In the genomic region with DNA sequence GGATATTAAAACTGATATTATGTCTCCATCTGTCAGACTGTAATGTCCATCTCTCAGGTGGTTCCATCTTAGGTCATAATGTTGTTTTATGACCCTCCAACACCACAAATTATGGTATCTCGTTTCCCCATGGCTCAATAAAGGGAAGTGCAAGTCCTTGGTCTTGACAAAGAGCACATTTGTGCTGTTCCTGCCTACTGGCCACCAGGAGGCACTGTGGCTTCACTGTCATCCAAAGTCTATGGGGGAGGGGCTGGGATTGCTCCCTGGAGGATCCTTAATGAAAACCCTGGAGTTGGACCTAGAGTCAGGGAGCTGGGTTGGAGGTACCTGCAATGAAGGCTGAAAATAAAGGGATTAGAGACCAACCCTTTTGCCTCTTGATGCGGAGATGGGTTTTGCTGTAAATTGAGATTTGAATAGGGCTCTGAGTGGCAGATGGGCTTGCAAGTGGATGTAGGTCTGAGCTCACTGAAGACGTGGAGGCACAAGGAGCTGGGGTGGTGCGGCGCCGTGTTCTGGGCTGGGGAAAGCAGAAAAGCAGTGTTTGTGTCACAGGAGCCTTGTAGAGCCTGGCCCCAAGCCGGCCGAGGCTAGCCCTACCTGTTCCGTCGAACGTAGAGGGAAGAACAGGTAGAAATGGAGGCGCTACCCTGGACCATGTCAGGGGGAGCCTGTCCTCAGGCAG, we compare ENCODE assay signal across 8 cellular contexts.
DNase-seq lines count a peak whose midpoint lies in the region; ATAC-seq and TF ChIP-seq lines count a peak whose summit lies in the region.

No MANE protein-coding gene starts in this region.

- peak overlapping the region in 1 of 3 donors; percentile 33 for H3K27ac Mint-ChIP-seq in CD4-positive, CD25-positive, alpha-beta regulatory T cell

- no peaks in the 10 kb centered on the region for H3K36me3 Mint-ChIP-seq in CD4-positive, CD25-positive, alpha-beta regulatory T cell

- peak in 1 of 2 donors; percentile 35 for ATAC-seq in CD4-positive, CD25-positive, alpha-beta regulatory T cell (ENCODE audit: low read depth in 2 of 2)
- peak; percentile 29 for ATAC-seq in GM18511 (IDR thresholded peaks at IDR 0.05; ENCODE audit: unreplicated experiment)
- ATAC-seq in HG03039 (IDR thresholded peaks at IDR 0.05; ENCODE audit: unreplicated experiment): no peak

- TF ChIP-seq CTCF in NB4 (IDR thresholded peaks at IDR 0.05; ENCODE audit: low read depth, low read length): peak; percentile 96
- peak in 2 of 3 donors; percentile 36 for TF ChIP-seq CTCF in breast epithelium (IDR thresholded peaks at IDR 0.05)

- no peak for TF ChIP-seq POLR2A in NB4 (IDR thresholded peaks at IDR 0.05; ENCODE audit: extremely low read depth, insufficient read length)
- no peak for TF ChIP-seq POLR2A in breast epithelium (IDR thresholded peaks at IDR 0.05)

- peaks cover 6% of the 10 kb centered on the region for H3K27me3 Mint-ChIP-seq in CD4-positive, CD25-positive, alpha-beta regulatory T cell

- DNase-seq in CD4-positive, CD25-positive, alpha-beta regulatory T cell: peak in 2 of 3 donors; percentile 16 to 47
- peak; percentile 82 for DNase-seq in NB4 (ENCODE audit: low read depth)
- no peak for DNase-seq in breast epithelium (ENCODE audit: low spot score in 2 of 2)
- peak; percentile 51 for DNase-seq in medulla oblongata (ENCODE audit: extremely low spot score)
- DNase-seq in NCI-H1092 (lab: John Stamatoyannopoulos, UW): no peak
- DNase-seq in GM19240 (ENCODE audit: insufficient read length, low spot score): no peak

- H3K9me3 ChIP-seq in CD4-positive, CD25-positive, alpha-beta regulatory T cell (ENCODE audit: control insufficient read depth in 2 of 2, low read length in 2 of 2): no peaks in the 10 kb centered on the region
- no peaks in the 10 kb centered on the region for H3K9me3 ChIP-seq in breast epithelium

- H3K4me1 Mint-ChIP-seq in CD4-positive, CD25-positive, alpha-beta regulatory T cell: peaks cover 5 to 64% (median 43%) of the 10 kb centered on the region in 4 donors

- no peaks in the 10 kb centered on the region for H3K27me3 ChIP-seq in CD4-positive, CD25-positive, alpha-beta regulatory T cell (ENCODE audit: control insufficient read depth, insufficient read depth, low read length)
- no peaks in the 10 kb centered on the region for H3K27me3 ChIP-seq in breast epithelium

- no peak overlapping the region for H3K4me3 ChIP-seq in CD4-positive, CD25-positive, alpha-beta regulatory T cell (ENCODE audit: low read depth, low read length)
- no peak overlapping the region for H3K4me3 ChIP-seq in NB4 (ENCODE audit: low read depth, low read length)
- no peak overlapping the region for H3K4me3 ChIP-seq in breast epithelium

- H3K36me3 ChIP-seq in CD4-positive, CD25-positive, alpha-beta regulatory T cell (ENCODE audit: control insufficient read depth, insufficient read depth, low read length): no peaks in the 10 kb centered on the region
- H3K36me3 ChIP-seq in breast epithelium: no peaks in the 10 kb centered on the region

- no peak overlapping the region for H3K4me3 Mint-ChIP-seq in CD4-positive, CD25-positive, alpha-beta regulatory T cell

- H3K4me1 ChIP-seq in CD4-positive, CD25-positive, alpha-beta regulatory T cell (ENCODE audit: control insufficient read depth, insufficient read depth, low read length, poor library complexity, severe bottlenecking): peaks cover 27% of the 10 kb centered on the region
- no peaks in the 10 kb centered on the region for H3K4me1 ChIP-seq in breast epithelium

- intact Hi-C loops in breast epithelium (cut with DNase I; ENCODE audit: low total_unique reads): no loop called here

- H3K27ac ChIP-seq in CD4-positive, CD25-positive, alpha-beta regulatory T cell (ENCODE audit: insufficient read depth, low read length, poor library complexity, severe bottlenecking): no peak overlapping the region
- no peak overlapping the region for H3K27ac ChIP-seq in breast epithelium

- peaks cover 0 to 1% (median 0%) of the 10 kb centered on the region in 7 donors for H3K9me3 Mint-ChIP-seq in CD4-positive, CD25-positive, alpha-beta regulatory T cell

Comparison
In these comparisons a context has a peak if more than half of its experiments do, and no peak if none do; other contexts are left out.
1. DNase-seq: peak in CD4-positive, CD25-positive, alpha-beta regulatory T cell (2 of 3), NB4 (single experiment) and medulla oblongata (single experiment); none in breast epithelium (0 of 2), NCI-H1092 (single experiment) and GM19240 (single experiment).